ENCODE assay signal across 9 cellular contexts in the genomic region with DNA sequence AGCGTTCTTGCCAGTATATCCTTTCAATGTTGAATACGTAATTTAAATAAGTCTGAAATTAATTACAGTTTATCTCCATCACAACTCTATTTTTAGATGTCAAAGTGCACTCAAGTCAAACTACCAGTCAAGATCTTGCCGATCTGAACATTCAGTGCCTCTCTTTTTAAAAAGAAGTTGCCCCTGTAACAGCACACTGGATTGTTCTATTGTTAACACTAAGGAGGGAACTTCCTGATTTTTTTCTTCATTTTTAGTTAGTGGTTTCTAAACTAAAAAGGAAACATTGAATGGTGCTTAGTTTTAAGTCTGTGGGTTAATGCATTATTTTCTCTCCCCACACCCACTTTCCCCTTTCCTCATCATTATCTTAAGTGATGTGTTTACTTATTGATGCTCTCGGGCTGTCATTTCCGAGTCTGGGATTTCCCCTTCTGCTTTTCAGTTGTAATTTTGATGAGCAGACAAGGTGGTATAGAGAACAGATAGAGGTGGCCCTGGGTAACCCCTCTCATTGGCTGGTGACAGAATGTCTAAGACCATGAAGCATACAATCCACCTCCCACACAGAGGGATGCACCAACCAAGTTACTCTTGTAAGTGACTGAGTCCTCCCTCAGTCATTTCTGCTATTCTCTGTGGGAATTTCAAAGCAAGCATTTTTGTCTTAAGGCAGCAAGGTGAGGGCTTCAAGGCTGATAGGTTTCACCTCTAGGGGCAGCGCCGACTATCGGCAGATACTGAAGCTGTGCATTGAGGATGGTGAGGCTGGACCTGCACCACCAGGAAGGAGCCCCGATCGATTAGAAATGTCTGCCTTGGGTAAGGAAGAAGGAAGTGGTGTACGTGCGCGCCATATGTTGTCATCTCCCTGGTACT. TPM values are rescaled to one million over a fixed set of nuclear protein-coding genes. Genes with fewer than 3 reads are reported as not detected.
DNase-seq lines count a peak whose midpoint lies in the region; TF ChIP-seq lines count a peak whose summit lies in the region.
"Had no signal": no experiment of that assay in that cellular context is flagged by ENCODE, and none has a peak within 500 bp of the region (broad histone marks: within the 10 kb centered on the region; RNA-seq: fewer than 3 reads in every experiment).

No MANE protein-coding gene starts in this region.

- H3K27ac Mint-ChIP-seq in endodermal cell (no peak overlapping the region), mesothelial cell of epicardium (no peak overlapping the region)

- H3K36me3 ChIP-seq in endodermal cell (ENCODE audit: control insufficient read depth, insufficient read depth, low read length), result no peaks in the 10 kb centered on the region

- no peak overlapping the region for H3K9ac ChIP-seq in endodermal cell (ENCODE audit: extremely low read depth, low read length, poor library complexity, severe bottlenecking)

- H3K27me3 Mint-ChIP-seq in endodermal cell (ENCODE audit: insufficient read depth), result no peaks in the 10 kb centered on the region
- no peaks in the 10 kb centered on the region for H3K27me3 Mint-ChIP-seq in mesothelial cell of epicardium (ENCODE audit: low read depth)

- H3K27me3 ChIP-seq in endodermal cell (ENCODE audit: control insufficient read depth, insufficient read depth, low read length, poor library complexity, severe bottlenecking), result no peaks in the 10 kb centered on the region

- TF ChIP-seq CTCF in endodermal cell (conservative IDR thresholded peaks at IDR 0.05) (peak; percentile 81), mesothelial cell of epicardium (IDR thresholded peaks at IDR 0.05; ENCODE audit: unreplicated experiment) (no peak)

- no peaks in the 10 kb centered on the region for H3K4me1 ChIP-seq in endodermal cell (ENCODE audit: control insufficient read depth, insufficient read depth, low read length)

- 94 to 95% methylated on average over 7 to 13 of the region's 13 CpGs for WGBS in endodermal cell (ENCODE audit: insufficient coverage in 1 of 2, insufficient read length in 1 of 2), 2 experiments

- no peak overlapping the region for H3K4me3 ChIP-seq in endodermal cell (ENCODE audit: low read length)

- H3K9me3 Mint-ChIP-seq in endodermal cell, result peaks cover 3% of the 10 kb centered on the region
- H3K9me3 Mint-ChIP-seq in mesothelial cell of epicardium, result no peaks in the 10 kb centered on the region

- H3K9me3 ChIP-seq in endodermal cell (ENCODE audit: control insufficient read depth, low read length), result no peaks in the 10 kb centered on the region

- in situ Hi-C loops in SK-MEL-5 (cut with HindIII; ENCODE audit: low pct_unique_long_range_greater_than_20kb, low sequenced_read_pairs), result no loop called here

- H3K4me1 Mint-ChIP-seq in endodermal cell (peaks cover 8% of the 10 kb centered on the region), mesothelial cell of epicardium (no peaks in the 10 kb centered on the region)

- H3K4me3 Mint-ChIP-seq in endodermal cell (no peak overlapping the region), mesothelial cell of epicardium (no peak overlapping the region)

- peak; percentile 27 for DNase-seq in activated gamma-delta T cell treated with anti-CD3 and anti-CD28 coated beads, Interleukin-2, amount 50 U/mL, for 16 hours (ENCODE audit: low read depth)
- no peak for DNase-seq in activated gamma-delta T cell treated with Interleukin-2 at 50 U/mL for 16 hours
- peak; percentile 41 for DNase-seq in SK-MEL-5 (ENCODE audit: low read depth, low spot score)
- DNase-seq in endodermal cell, result peak; percentile 87
- peak; percentile 35 to 73 for DNase-seq in stimulated activated CD8-positive, alpha-beta memory T cell treated with anti-CD3 and anti-CD28 coated beads, Interleukin-7, amount 100 ng/mL, for 48 hours (ENCODE audit: extremely low read depth in 1 of 2, low read depth in 1 of 2)
- no peak for DNase-seq in NCI-H2196 (lab: John Stamatoyannopoulos, UW; ENCODE audit: unreplicated experiment)
- no peak for DNase-seq in mesothelial cell of epicardium (ENCODE audit: low spot score in 2 of 2, unreplicated experiment in 2 of 2)
- no peak for DNase-seq in T1000 (lab: John Stamatoyannopoulos, UW)
- DNase-seq: DMS153 had no signal

- H3K27ac ChIP-seq in endodermal cell (ENCODE audit: low read depth, low read length), result no peak overlapping the region

- H3K36me3 Mint-ChIP-seq in endodermal cell (ENCODE audit: low read depth) (no peaks in the 10 kb centered on the region), mesothelial cell of epicardium (no peaks in the 10 kb centered on the region)

RNA-seq across cellular contexts. Expression of a gene that starts 49.4 kb away (rescaled TPM):
- total RNA-seq in SK-MEL-5 (2014; rRNA removed; shearing (Covaris generic)), result 39.5 and 40.5 TPM in 2 replicates
- polyA plus RNA-seq in SK-MEL-5 (2015; cell fraction: cytosol; rRNA removed), result 36.7 and 41.7 TPM in 2 replicates
- 41.4 and 48.4 TPM in 2 replicates for polyA plus RNA-seq in SK-MEL-5 (2015; cell fraction: nucleus; rRNA removed)
- total RNA-seq in endodermal cell (10 to 100 TPM; 14.0 to 14.1 TPM), mesothelial cell of epicardium (6.9 to 8.0 TPM (median 7.0 TPM) in 3 replicates)
- polyA plus RNA-seq in endodermal cell (2013, experiment 1 of 2), result 7.4 TPM
- 7.4 TPM for polyA plus RNA-seq in endodermal cell (2013, experiment 2 of 2)

Comparison
In these comparisons a context has a peak if more than half of its experiments do, and no peak if none do; other contexts are left out.
1. DNase-seq: peak in activated gamma-delta T cell treated with anti-CD3 and anti-CD28 coated beads, Interleukin-2, amount 50 U/mL, for 16 hours (single experiment), SK-MEL-5 (single experiment), endodermal cell (single experiment) and stimulated activated CD8-positive, alpha-beta memory T cell treated with anti-CD3 and anti-CD28 coated beads, Interleukin-7, amount 100 ng/mL, for 48 hours (2 of 2); none in activated gamma-delta T cell treated with Interleukin-2 at 50 U/mL for 16 hours (single experiment), NCI-H2196 (single experiment), mesothelial cell of epicardium (0 of 2) and T1000 (single experiment).